Comparison of ENCODE assay signal across 26 cellular contexts in genomic region chr2:229731363-229731762, GRCh38. TPM values are rescaled to one million over a fixed set of nuclear protein-coding genes. Genes with fewer than 3 reads are reported as not detected.
"Had no signal": no experiment of that assay in that cellular context is flagged by ENCODE, and none has a peak within 500 bp of the region (broad histone marks: within the 10 kb centered on the region; RNA-seq: fewer than 3 reads in every experiment).

No MANE protein-coding gene starts in this region.

- H3K36me3 Mint-ChIP-seq: natural killer cell treated with Interleukin-12 subunit alpha and Interleukin-12 subunit beta and Interleukin-15 and Interleukin-18, amount 100 ng/mL, for 72 hours; stimulated activated effector memory CD8-positive, alpha-beta T cell treated with anti-CD3 and anti-CD28 coated beads, Interleukin-12 subunit alpha, Interleukin-12 subunit beta, amount 100 ng/mL, for 72 hours; type B pancreatic cell had no signal

- H3K4me3 ChIP-seq: left lung, lower lobe of right lung, ovary, prostate gland, sigmoid colon, spleen, tibial nerve, uterus had no signal

- FAIRE-seq: islet of Langerhans, kidney, small intestine had no signal

- H3K9me3 ChIP-seq: left lung, lower lobe of right lung, ovary, prostate gland, sigmoid colon, uterus had no signal

- H3K9me3 Mint-ChIP-seq: immature natural killer cell; natural killer cell treated with Interleukin-12 subunit alpha and Interleukin-12 subunit beta and Interleukin-15 and Interleukin-18, amount 100 ng/mL, for 72 hours; stimulated activated effector memory CD8-positive, alpha-beta T cell treated with anti-CD3 and anti-CD28 coated beads, Interleukin-12 subunit alpha, Interleukin-12 subunit beta, amount 100 ng/mL, for 72 hours; stimulated activated naive CD8-positive, alpha-beta T cell treated with anti-CD3 and anti-CD28 coated beads, Interleukin-15, amount 100 ng/mL, for 72 hours; type B pancreatic cell had no signal

- H3K36me3 ChIP-seq: left lung, lower lobe of right lung, ovary, prostate gland, sigmoid colon, spleen, tibial nerve, uterus had no signal

- H3K4me3 Mint-ChIP-seq: immature natural killer cell; naive thymus-derived CD4-positive, alpha-beta T cell; natural killer cell treated with Interleukin-12 subunit alpha and Interleukin-12 subunit beta and Interleukin-15 and Interleukin-18, amount 100 ng/mL, for 72 hours; stimulated activated effector memory CD8-positive, alpha-beta T cell treated with anti-CD3 and anti-CD28 coated beads, Interleukin-12 subunit alpha, Interleukin-12 subunit beta, amount 100 ng/mL, for 72 hours; stimulated activated naive CD8-positive, alpha-beta T cell treated with anti-CD3 and anti-CD28 coated beads, Interleukin-15, amount 100 ng/mL, for 72 hours; type B pancreatic cell had no signal

- H3K27me3 ChIP-seq: left lung, ovary, sigmoid colon, tibial nerve, uterus had no signal

- H3K4me1 Mint-ChIP-seq: stimulated activated effector memory CD8-positive, alpha-beta T cell treated with anti-CD3 and anti-CD28 coated beads, Interleukin-12 subunit alpha, Interleukin-12 subunit beta, amount 100 ng/mL, for 72 hours had no signal

- DNase-seq: hypothalamus; immature natural killer cell; kidney; left colon; left lung; lower lobe of right lung; mammary epithelial cell; naive thymus-derived CD4-positive, alpha-beta T cell; ovary; posterior cingulate gyrus; retina; sigmoid colon; small intestine; spleen; stimulated activated CD4-positive, alpha-beta T cell treated with anti-CD3 and anti-CD28 coated beads, Interleukin-4, amount 100 ng/mL, for 24 hours; stimulated activated naive CD4-positive, alpha-beta T cell treated with Interleukin-2 at 50 U/mL for 16 hours; stimulated activated naive CD8-positive, alpha-beta T cell treated with anti-CD3 and anti-CD28 coated beads, Interleukin-15, amount 100 ng/mL, for 72 hours; substantia nigra; uterus had no signal

- H3K27ac ChIP-seq: left lung, lower lobe of right lung, ovary, prostate gland, sigmoid colon, spleen, tibial nerve, uterus had no signal

- H3K27ac Mint-ChIP-seq: immature natural killer cell; naive thymus-derived CD4-positive, alpha-beta T cell; natural killer cell treated with Interleukin-12 subunit alpha and Interleukin-12 subunit beta and Interleukin-15 and Interleukin-18, amount 100 ng/mL, for 72 hours; stimulated activated effector memory CD8-positive, alpha-beta T cell treated with anti-CD3 and anti-CD28 coated beads, Interleukin-12 subunit alpha, Interleukin-12 subunit beta, amount 100 ng/mL, for 72 hours; stimulated activated naive CD8-positive, alpha-beta T cell treated with anti-CD3 and anti-CD28 coated beads, Interleukin-15, amount 100 ng/mL, for 72 hours; type B pancreatic cell had no signal

- ATAC-seq: left colon; left lung; naive thymus-derived CD4-positive, alpha-beta T cell; natural killer cell treated with Interleukin-12 subunit alpha and Interleukin-12 subunit beta and Interleukin-15 and Interleukin-18, amount 100 ng/mL, for 72 hours; stimulated activated effector memory CD8-positive, alpha-beta T cell treated with anti-CD3 and anti-CD28 coated beads, Interleukin-12 subunit alpha, Interleukin-12 subunit beta, amount 100 ng/mL, for 72 hours; stimulated activated naive CD8-positive, alpha-beta T cell treated with anti-CD3 and anti-CD28 coated beads, Interleukin-15, amount 100 ng/mL, for 72 hours had no signal

- H3K4me1 ChIP-seq: left lung, lower lobe of right lung, prostate gland, sigmoid colon, spleen, tibial nerve, uterus had no signal

RNA-seq across cellular contexts. Expression of gene DNER, which starts 17.0 kb away (rescaled TPM):
- total RNA-seq: liver; naive thymus-derived CD4-positive, alpha-beta T cell had no signal
- polyA plus RNA-seq: immature natural killer cell; naive thymus-derived CD4-positive, alpha-beta T cell had no signal
